8 cellular contexts compared by ENCODE assay signal in genomic region chr3:127598841-127599570, GRCh38. TPM values are rescaled to one million over a fixed set of nuclear protein-coding genes. Genes with fewer than 3 reads are reported as not detected.
DNase-seq lines count a peak whose midpoint lies in the region; ATAC-seq and TF ChIP-seq lines count a peak whose summit lies in the region.

No MANE protein-coding gene starts in this region.

- H3K36me3 Mint-ChIP-seq in Caco-2 (ENCODE audit: insufficient read depth, unreplicated experiment) = peaks cover 65% of the 10 kb centered on the region
- peaks cover 6% of the 10 kb centered on the region for H3K36me3 Mint-ChIP-seq in effector memory CD8-positive, alpha-beta T cell (ENCODE audit: insufficient read depth)

- intact Hi-C loops in Caco-2 (cut with micrococcal nuclease; ENCODE audit: unreplicated experiment) = loop anchor here (10.0 kb wide), 1 partner anchor 76 kb away; the partner anchor contains the start of gene ABTB1

- H2BK120ac ChIP-seq in neuronal stem cell (ENCODE audit: low read depth, low read length) = no peak overlapping the region

- no peak for TF ChIP-seq CTCF in Caco-2 (IDR thresholded peaks at IDR 0.05; ENCODE audit: insufficient read depth in 1 of 2, low read depth in 1 of 2, low read length in 1 of 2, severe bottlenecking in 1 of 2, unreplicated experiment in 1 of 2)

- H3K36me3 ChIP-seq in Caco-2 (ENCODE audit: control insufficient read depth, insufficient read depth, low read length) (no peaks in the 10 kb centered on the region), MG63 (peaks cover 48% of the 10 kb centered on the region), neuronal stem cell (replicated peaks in 1 of 2; ENCODE audit: control insufficient read depth in 2 of 2, insufficient read depth in 2 of 2, low read length in 2 of 2) (peaks cover 26 to 52% of the 10 kb centered on the region in 2 donors)

- H3K9me3 ChIP-seq in Caco-2 = no peaks in the 10 kb centered on the region
- no peaks in the 10 kb centered on the region for H3K9me3 ChIP-seq in MG63
- H3K9me3 ChIP-seq in neuronal stem cell (replicated peaks in 1 of 2; ENCODE audit: control insufficient read depth in 2 of 2, insufficient read depth in 1 of 2, low read depth in 1 of 2, low read length in 2 of 2) = no peaks in the 10 kb centered on the region

- no peak overlapping the region for H3K14ac ChIP-seq in neuronal stem cell (ENCODE audit: low read length)

- H3K4me2 ChIP-seq in neuronal stem cell (ENCODE audit: insufficient read depth, low read length, poor library complexity, severe bottlenecking) = peak overlapping the region; percentile 92

- no peak overlapping the region for H3K4ac ChIP-seq in neuronal stem cell (ENCODE audit: low read length)

- CTCF ChIA-PET in Caco-2 (lab: Charles Lee) = interaction anchor here (0.7 to 2.5 kb wide), 2 partner anchors 24 to 36 kb away, joined by 6 to 28 read pairs; no protein-coding TSS in a partner anchor

- DNase-seq in Caco-2 (no peak), MG63 (no peak), neuronal stem cell (ENCODE audit: low spot score) (no peak), G401 (ENCODE audit: low spot score) (no peak), GM19238 (ENCODE audit: insufficient read length, low spot score) (no peak)
- DNase-seq in effector memory CD8-positive, alpha-beta T cell = no peak
- DNase-seq in stimulated activated naive CD4-positive, alpha-beta T cell treated with Interleukin-2 at 50 U/mL for 16 hours (lab: John Stamatoyannopoulos, UW) = no peak

- H3K4me1 ChIP-seq in Caco-2 (no peaks in the 10 kb centered on the region), neuronal stem cell (ENCODE audit: control insufficient read depth in 2 of 2, insufficient read depth in 1 of 2, low read depth in 1 of 2, low read length in 2 of 2) (peaks cover 16 to 22% of the 10 kb centered on the region in 2 donors)

- no peaks in the 10 kb centered on the region for H3K9me3 Mint-ChIP-seq in Caco-2 (ENCODE audit: unreplicated experiment)
- H3K9me3 Mint-ChIP-seq in effector memory CD8-positive, alpha-beta T cell = no peaks in the 10 kb centered on the region

- H3K79me1 ChIP-seq in neuronal stem cell (ENCODE audit: low read depth, low read length) = peaks cover 7% of the 10 kb centered on the region

- no peak overlapping the region for H2BK12ac ChIP-seq in neuronal stem cell (ENCODE audit: low read length)

- no CpG with 5 or more reads among the region's 14 CpGs for WGBS in neuronal stem cell (ENCODE audit: extremely low coverage in 2 of 2, insufficient read length in 2 of 2, insufficient replicate concordance in 1 of 2), 2 donors

- peaks cover 22% of the 10 kb centered on the region for H3K4me1 Mint-ChIP-seq in Caco-2 (ENCODE audit: low read depth, unreplicated experiment)
- H3K4me1 Mint-ChIP-seq in effector memory CD8-positive, alpha-beta T cell (ENCODE audit: low read depth in 2 of 2) = peaks cover 14 to 18% of the 10 kb centered on the region in 2 donors

- peak overlapping the region; percentile 79 for H3K4me3 Mint-ChIP-seq in Caco-2 (ENCODE audit: unreplicated experiment)
- peak overlapping the region; percentile 60 to 71 for H3K4me3 Mint-ChIP-seq in effector memory CD8-positive, alpha-beta T cell

- H2BK15ac ChIP-seq in neuronal stem cell (ENCODE audit: low read length) = no peak overlapping the region

- no peak overlapping the region for H3K27ac ChIP-seq in neuronal stem cell (replicated peaks; ENCODE audit: low read length)

- H3K9ac ChIP-seq in neuronal stem cell (ENCODE audit: low read depth, low read length, poor library complexity) = peak overlapping the region; percentile 72

- peak overlapping the region; percentile 88 for H2AFZ ChIP-seq in neuronal stem cell (ENCODE audit: low read length)

- peak overlapping the region; percentile 9 for H2AK5ac ChIP-seq in neuronal stem cell (ENCODE audit: low read depth, low read length)

- no peak overlapping the region for H4K91ac ChIP-seq in neuronal stem cell (ENCODE audit: low read depth, low read length, poor library complexity)

- no peaks in the 10 kb centered on the region for H3K27me3 ChIP-seq in Caco-2 (replicated peaks; ENCODE audit: control insufficient read depth, insufficient read depth, low read length)
- H3K27me3 ChIP-seq in MG63 = no peaks in the 10 kb centered on the region
- no peaks in the 10 kb centered on the region for H3K27me3 ChIP-seq in neuronal stem cell (ENCODE audit: control insufficient read depth in 3 of 3, insufficient read depth in 3 of 3, low read depth in 1 of 3, low read length in 3 of 3)

- BruUV-seq in Caco-2 (replicated peaks; lab: Mats Ljungman, UMichigan) = no TSS peak

- H2BK5ac ChIP-seq in neuronal stem cell (ENCODE audit: low read length) = no peak overlapping the region

- no peak overlapping the region for H3K23ac ChIP-seq in neuronal stem cell (ENCODE audit: low read depth, low read length, poor library complexity)

- H4K8ac ChIP-seq in neuronal stem cell (ENCODE audit: low read depth, low read length) = no peak overlapping the region

- H3K27me3 Mint-ChIP-seq in Caco-2 (ENCODE audit: insufficient read depth, unreplicated experiment) = no peaks in the 10 kb centered on the region
- no peaks in the 10 kb centered on the region for H3K27me3 Mint-ChIP-seq in effector memory CD8-positive, alpha-beta T cell

- in situ Hi-C loops in G401 (cut with HindIII; ENCODE audit: low sequenced_read_pairs) = no loop called here

- peak overlapping the region; percentile 93 for H3K27ac Mint-ChIP-seq in Caco-2 (ENCODE audit: unreplicated experiment)
- peak overlapping the region; percentile 74 to 79 for H3K27ac Mint-ChIP-seq in effector memory CD8-positive, alpha-beta T cell

- POLR2A ChIA-PET in Caco-2 (lab: Charles Lee) = interaction anchor here (1.5 kb wide), 1 partner anchor 10 kb away, joined by 6 read pairs; no protein-coding TSS in a partner anchor

- no peak overlapping the region for H3K18ac ChIP-seq in neuronal stem cell (ENCODE audit: low read length)

- no peak for ATAC-seq in effector memory CD8-positive, alpha-beta T cell (replicated peaks)
- ATAC-seq in GM18520 (IDR thresholded peaks at IDR 0.05; ENCODE audit: unreplicated experiment) = no peak

- H3K4me3 ChIP-seq in Caco-2 (ENCODE audit: low read depth, low read length) (peak overlapping the region; percentile 47), MG63 (peak overlapping the region; percentile 68), neuronal stem cell (ENCODE audit: low read length in 2 of 2) (peak overlapping the region; percentile 73 to 85)

RNA-seq across cellular contexts. Expression of gene MCM2, which starts 0.8 kb away (rescaled TPM):
- total RNA-seq in Caco-2 (2022) = 127 and 134 TPM in 2 replicates
- 152 and 177 TPM in 2 replicates for total RNA-seq in MG63 (2014; rRNA removed; shearing (Covaris generic); ENCODE audit: low replicate concordance)
- 68.7 TPM for polyA plus RNA-seq in neuronal stem cell (2013, experiment 1 of 2)
- polyA plus RNA-seq in neuronal stem cell (2013, experiment 2 of 2) = 67.7 TPM
- 257 and 300 TPM in 2 replicates for total RNA-seq in G401 (2014; rRNA removed; shearing (Covaris generic))

RNA-seq across cellular contexts. Expression of gene TPRA1, which starts 8.5 kb away (rescaled TPM):
- 34.5 and 36.8 TPM in 2 replicates for total RNA-seq in Caco-2 (2022)
- total RNA-seq in MG63 (2014; rRNA removed; shearing (Covaris generic); ENCODE audit: low replicate concordance) = 80.4 and 91.4 TPM in 2 replicates
- 17.1 TPM for polyA plus RNA-seq in neuronal stem cell (2013, experiment 1 of 2)
- 16.1 TPM for polyA plus RNA-seq in neuronal stem cell (2013, experiment 2 of 2)
- 38.3 and 42.3 TPM in 2 replicates for total RNA-seq in G401 (2014; rRNA removed; shearing (Covaris generic))

RNA-seq across cellular contexts. Expression of gene PODXL2, which starts 30.0 kb away (rescaled TPM):
- total RNA-seq in Caco-2 (2022) = 39.1 and 43.0 TPM in 2 replicates
- total RNA-seq in MG63 (2014; rRNA removed; shearing (Covaris generic); ENCODE audit: low replicate concordance) = 70.4 and 84.7 TPM in 2 replicates
- polyA plus RNA-seq in neuronal stem cell (2013, experiment 1 of 2) = 26.3 TPM
- 24.4 TPM for polyA plus RNA-seq in neuronal stem cell (2013, experiment 2 of 2)
- 46.6 and 66.7 TPM in 2 replicates for total RNA-seq in G401 (2014; rRNA removed; shearing (Covaris generic))
